Comparison of ENCODE assay signal across 8 cellular contexts in the genomic region with DNA sequence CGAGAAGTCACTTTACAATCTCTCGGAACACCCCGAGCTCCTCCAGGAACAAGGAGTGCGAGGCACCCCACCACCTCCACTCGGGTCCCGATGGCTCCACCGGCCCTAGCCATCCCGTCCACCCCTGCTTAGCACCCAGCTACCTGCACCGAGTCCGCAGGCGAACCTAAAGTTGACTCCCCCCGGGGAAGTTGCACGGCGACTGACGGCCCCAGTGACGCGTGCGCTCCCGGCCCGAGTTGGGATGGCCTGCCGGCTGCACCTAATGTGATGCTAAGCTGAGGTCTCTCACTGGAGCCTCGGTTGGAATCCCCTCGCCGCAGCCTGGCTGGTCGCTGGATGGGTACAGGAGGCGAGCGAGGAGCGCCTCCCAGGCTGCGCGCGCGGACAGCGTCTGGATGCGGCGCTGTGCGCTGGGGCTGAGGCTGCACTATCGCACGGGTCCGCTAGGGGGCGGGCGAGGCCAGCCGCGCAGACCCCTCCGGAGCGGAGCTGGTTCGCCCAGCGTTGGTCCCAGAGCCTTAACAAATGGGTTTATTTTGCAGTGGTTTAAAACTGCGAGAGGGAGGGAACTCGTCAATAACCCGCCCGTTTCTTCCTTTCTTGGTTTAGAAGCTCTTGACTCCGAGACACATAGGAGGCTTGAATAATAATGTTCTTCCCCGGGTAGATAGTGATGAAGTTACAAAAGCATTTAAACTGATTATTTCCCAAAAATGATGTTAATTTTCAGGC. TPM values are rescaled to one million over a fixed set of nuclear protein-coding genes. Genes with fewer than 3 reads are reported as not detected.
DNase-seq lines count a peak whose midpoint lies in the region; TF ChIP-seq lines count a peak whose summit lies in the region.

OXTR (minus strand) TSS at position 526 of the 735 bp plus-strand sequence. CDS start 1,426 bp downstream, outside the sequence.

- POLR2A ChIA-PET in HEK293 (lab: Yijun Ruan, JAX), result interaction anchor here (0.5 kb wide), 1 partner anchor 80 kb away, joined by 3 read pairs; no protein-coding TSS in a partner anchor

- H3K27me3 ChIP-seq in MG63, result no peaks in the 10 kb centered on the region

- no peaks in the 10 kb centered on the region for H3K9me3 ChIP-seq in HEK293 (ENCODE audit: control insufficient read depth, insufficient read depth, low read depth, low read length)
- H3K9me3 ChIP-seq in MG63, result no peaks in the 10 kb centered on the region

- H3K27ac ChIP-seq in HEK293 (ENCODE audit: extremely low read depth, low read depth, low read length) (no peak within 1 kb of the TSS), VCaP (peak within 1 kb of the TSS; percentile 33; the same call in 1 of the 2 replicates)

- H3K36me3 ChIP-seq in HEK293 (ENCODE audit: control insufficient read depth in 2 of 2, insufficient read depth in 1 of 2, low read length in 2 of 2), result no peaks in the 10 kb centered on the region
- no peaks in the 10 kb centered on the region for H3K36me3 ChIP-seq in MG63

- CTCF ChIA-PET in HEK293 (lab: Yijun Ruan, JAX), result interaction anchor here (0.6 to 2.8 kb wide), 59 partner anchors 10 to 1980 kb away, joined by 3 to 27 read pairs (median 5); partner anchors contain the start of gene SSUH2

- DNase-seq in NCI-H2107 (lab: John Stamatoyannopoulos, UW) (peak; percentile 4), NCI-H2107 treated with DMSO at 0.1 percent for 48 hours (lab: John Stamatoyannopoulos, UW; ENCODE audit: unreplicated experiment) (no peak), MG63 (peak; percentile 52), cerebellar cortex (ENCODE audit: low spot score) (peak; percentile 47), kidney glomerular epithelial cell (lab: John Stamatoyannopoulos, UW) (peak; percentile 56)
- DNase-seq in stimulated activated CD4-positive, alpha-beta T cell treated with anti-CD3 and anti-CD28 coated beads, Interleukin-2, amount 100 ng/mL, for 4 hours (ENCODE audit: low read depth), result peak; percentile 4

- peak within 1 kb of the TSS; percentile 30 for H3K4me3 ChIP-seq in HEK293 (ENCODE audit: low read depth, low read length)
- H3K4me3 ChIP-seq in MG63, result peak within 1 kb of the TSS; percentile 30

- peak; percentile 96 for TF ChIP-seq CTCF in HEK293 (tag by site-specific recombination; IDR thresholded peaks at IDR 0.05)
- TF ChIP-seq CTCF in VCaP (conservative IDR thresholded peaks at IDR 0.05), result peak; percentile 100

- H3K4me1 ChIP-seq in HEK293 (ENCODE audit: control insufficient read depth, insufficient read depth, low read length), result no peaks in the 10 kb centered on the region

TF ChIP-seq in HEK293, 187 proteins besides CTCF, POLR2A, EP300 and RAD21:
- no peak for TF ChIP-seq ZNF155 (tag by site-specific recombination; IDR thresholded peaks at IDR 0.05)
- peak; percentile 79 for TF ChIP-seq GLIS1 (tag by site-specific recombination; IDR thresholded peaks at IDR 0.05)
- TF ChIP-seq, protein P1, sequence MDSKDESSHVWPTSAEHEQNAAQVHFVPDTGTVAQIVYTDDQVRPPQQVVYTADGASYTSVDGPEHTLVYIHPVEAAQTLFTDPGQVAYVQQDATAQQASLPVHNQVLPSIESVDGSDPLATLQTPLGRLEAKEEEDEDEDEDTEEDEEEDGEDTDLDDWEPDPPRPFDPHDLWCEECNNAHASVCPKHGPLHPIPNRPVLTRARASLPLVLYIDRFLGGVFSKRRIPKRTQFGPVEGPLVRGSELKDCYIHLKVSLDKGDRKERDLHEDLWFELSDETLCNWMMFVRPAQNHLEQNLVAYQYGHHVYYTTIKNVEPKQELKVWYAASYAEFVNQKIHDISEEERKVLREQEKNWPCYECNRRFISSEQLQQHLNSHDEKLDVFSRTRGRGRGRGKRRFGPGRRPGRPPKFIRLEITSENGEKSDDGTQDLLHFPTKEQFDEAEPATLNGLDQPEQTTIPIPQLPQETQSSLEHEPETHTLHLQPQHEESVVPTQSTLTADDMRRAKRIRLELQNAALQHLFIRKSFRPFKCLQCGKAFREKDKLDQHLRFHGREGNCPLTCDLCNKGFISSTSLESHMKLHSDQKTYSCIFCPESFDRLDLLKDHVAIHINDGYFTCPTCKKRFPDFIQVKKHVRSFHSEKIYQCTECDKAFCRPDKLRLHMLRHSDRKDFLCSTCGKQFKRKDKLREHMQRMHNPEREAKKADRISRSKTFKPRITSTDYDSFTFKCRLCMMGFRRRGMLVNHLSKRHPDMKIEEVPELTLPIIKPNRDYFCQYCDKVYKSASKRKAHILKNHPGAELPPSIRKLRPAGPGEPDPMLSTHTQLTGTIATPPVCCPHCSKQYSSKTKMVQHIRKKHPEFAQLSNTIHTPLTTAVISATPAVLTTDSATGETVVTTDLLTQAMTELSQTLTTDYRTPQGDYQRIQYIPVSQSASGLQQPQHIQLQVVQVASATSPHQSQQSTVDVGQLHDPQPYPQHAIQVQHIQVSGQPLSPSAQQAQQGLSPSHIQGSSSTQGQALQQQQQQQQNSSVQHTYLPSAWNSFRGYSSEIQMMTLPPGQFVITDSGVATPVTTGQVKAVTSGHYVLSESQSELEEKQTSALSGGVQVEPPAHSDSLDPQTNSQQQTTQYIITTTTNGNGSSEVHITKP (tag by site-specific recombination; IDR thresholded peaks at IDR 0.05), result peak; percentile 54
- no peak for TF ChIP-seq ZNF391 (tag by site-specific recombination; IDR thresholded peaks at IDR 0.05; ENCODE audit: borderline replicate concordance, low read depth)
- peak; percentile 35; the same call in 1 of the 2 replicates for TF ChIP-seq ZBTB17 (tag by site-specific recombination; IDR thresholded peaks at IDR 0.05)
- no peak for TF ChIP-seq ZNF19 (tag by site-specific recombination; IDR thresholded peaks at IDR 0.05; ENCODE audit: low read depth)
- 0 out of 2 replicates have a peak, but pooled peaks have one; percentile 35 for TF ChIP-seq ZNF600 (tag by site-specific recombination; IDR thresholded peaks at IDR 0.05)
- TF ChIP-seq ZFHX2 (tag by site-specific recombination; conservative IDR thresholded peaks at IDR 0.05), result no peak
- TF ChIP-seq ZNF654 (tag by site-specific recombination; IDR thresholded peaks at IDR 0.05; ENCODE audit: low read depth), result peak; percentile 35; the same call in 1 of the 2 replicates
- TF ChIP-seq SP2 (tag by site-specific recombination; IDR thresholded peaks at IDR 0.05), result 0 out of 2 replicates have a peak, but pooled peaks have one; percentile 12
- TF ChIP-seq, protein P2, sequence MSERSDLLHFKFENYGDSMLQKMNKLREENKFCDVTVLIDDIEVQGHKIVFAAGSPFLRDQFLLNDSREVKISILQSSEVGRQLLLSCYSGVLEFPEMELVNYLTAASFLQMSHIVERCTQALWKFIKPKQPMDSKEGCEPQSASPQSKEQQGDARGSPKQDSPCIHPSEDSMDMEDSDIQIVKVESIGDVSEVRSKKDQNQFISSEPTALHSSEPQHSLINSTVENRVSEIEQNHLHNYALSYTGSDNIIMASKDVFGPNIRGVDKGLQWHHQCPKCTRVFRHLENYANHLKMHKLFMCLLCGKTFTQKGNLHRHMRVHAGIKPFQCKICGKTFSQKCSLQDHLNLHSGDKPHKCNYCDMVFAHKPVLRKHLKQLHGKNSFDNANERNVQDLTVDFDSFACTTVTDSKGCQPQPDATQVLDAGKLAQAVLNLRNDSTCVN (tag by site-specific recombination; optimal IDR thresholded peaks at IDR 0.05), result peak; percentile 54
- no peak for TF ChIP-seq SETDB1 (IDR thresholded peaks at IDR 0.05; ENCODE audit: insufficient read length, low read length)
- no peak for TF ChIP-seq ZFP3 (tag by site-specific recombination; IDR thresholded peaks at IDR 0.05; ENCODE audit: low read depth)
- TF ChIP-seq ZNF2 (tag by site-specific recombination; IDR thresholded peaks at IDR 0.05), result 0 out of 2 replicates have a peak, but pooled peaks have one; percentile 51
- 0 out of 2 replicates have a peak, but pooled peaks have one; percentile 25 for TF ChIP-seq ZNF335 (tag by site-specific recombination; conservative IDR thresholded peaks at IDR 0.05)
- peak; percentile 71; the same call in 1 of the 2 replicates for TF ChIP-seq ZNF660 (tag by site-specific recombination; IDR thresholded peaks at IDR 0.05)
- 0 out of 2 replicates have a peak, but pooled peaks have one; percentile 13 for TF ChIP-seq ZNF610 (tag by site-specific recombination; IDR thresholded peaks at IDR 0.05; ENCODE audit: borderline replicate concordance)

RNA-seq across cellular contexts. Expression of gene OXTR, which starts in this region (rescaled TPM):
- total RNA-seq in MG63 (2014; rRNA removed; shearing (Covaris generic); ENCODE audit: low replicate concordance), result 0.03 and 0.15 TPM in 2 replicates

Comparison
In these comparisons a context has a peak if more than half of its experiments do, and no peak if none do; other contexts are left out.
1. Peak in DNase-seq and H3K4me3 ChIP-seq in MG63; RNA of the gene not detected or under 1 TPM.